Comparison of ENCODE assay signal across 15 cellular contexts in the genomic region with DNA sequence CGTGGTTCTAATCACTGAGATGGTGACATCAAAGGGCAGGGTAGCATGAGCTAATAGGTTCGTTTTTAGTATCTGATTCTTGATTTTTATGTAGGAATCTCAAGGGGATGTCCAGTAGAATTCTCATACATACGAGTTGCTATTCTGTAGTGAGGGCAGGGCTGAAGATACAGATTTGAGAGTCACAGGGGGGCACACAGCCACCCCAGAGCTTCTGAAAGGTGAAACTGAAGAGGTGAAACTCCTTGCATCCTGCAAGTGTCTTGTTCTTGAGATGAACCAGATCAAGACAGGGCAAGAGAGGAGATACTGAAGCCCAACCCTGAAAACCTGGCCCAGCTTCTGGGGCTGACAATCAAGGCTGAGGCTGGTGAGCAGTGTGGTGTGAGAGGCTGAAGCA. TPM values are rescaled to one million over a fixed set of nuclear protein-coding genes. Genes with fewer than 3 reads are reported as not detected.
DNase-seq lines count a peak whose midpoint lies in the region; ATAC-seq and TF ChIP-seq lines count a peak whose summit lies in the region.
"Had no signal": no experiment of that assay in that cellular context is flagged by ENCODE, and none has a peak within 500 bp of the region (broad histone marks: within the 10 kb centered on the region; RNA-seq: fewer than 3 reads in every experiment).

No MANE protein-coding gene starts in this region.

- H3K4me3 ChIP-seq in esophagus muscularis mucosa, result no peak overlapping the region
- H3K4me3 ChIP-seq: heart left ventricle, SJSA1 had no signal

- H3K27me3 Mint-ChIP-seq in activated naive CD4-positive, alpha-beta T cell treated with anti-CD3 and anti-CD28 coated beads for 36 hours (ENCODE audit: low read depth), result no peaks in the 10 kb centered on the region
- H3K27me3 Mint-ChIP-seq in CD14-positive monocyte (ENCODE audit: low read depth in 3 of 3), result peaks cover 0 to 3% (median 2%) of the 10 kb centered on the region in 3 donors

- H3K4me1 Mint-ChIP-seq in activated naive CD4-positive, alpha-beta T cell treated with anti-CD3 and anti-CD28 coated beads for 36 hours (ENCODE audit: low read depth), result peaks cover 63% of the 10 kb centered on the region
- peaks cover 12% of the 10 kb centered on the region for H3K4me1 Mint-ChIP-seq in CD14-positive monocyte

- CTCF ChIA-PET in activated naive CD4-positive, alpha-beta T cell treated with anti-CD3 and anti-CD28 coated beads for 36 hours (lab: Charles Lee), result interaction anchor here (0.6 to 3.1 kb wide), 11 partner anchors 9 to 199 kb away, joined by 3 to 18 read pairs (median 3); no protein-coding TSS in a partner anchor

- ATAC-seq in GM21723 (IDR thresholded peaks at IDR 0.05; ENCODE audit: unreplicated experiment) (peak; percentile 93), HG03135 (IDR thresholded peaks at IDR 0.05; ENCODE audit: unreplicated experiment) (peak; percentile 75)
- peak; percentile 21 for ATAC-seq in stimulated activated naive CD8-positive, alpha-beta T cell treated with anti-CD3 and anti-CD28 coated beads, Interleukin-15, Interleukin-2, amounts not matched to agents 100 U/mL and 50 U/mL, for 24 hours
- ATAC-seq: heart left ventricle had no signal

- H3K27me3 ChIP-seq in esophagus muscularis mucosa, result no peaks in the 10 kb centered on the region
- H3K27me3 ChIP-seq: SJSA1 had no signal

- intact Hi-C loops in activated naive CD4-positive, alpha-beta T cell treated with anti-CD3 and anti-CD28 coated beads for 36 hours (cut with micrococcal nuclease), result loop anchor here (2.0 kb wide), 1 partner anchor 71 kb away; no protein-coding TSS in a partner anchor
- intact Hi-C loops in esophagus muscularis mucosa (cut with DNase I), result no loop called here
- intact Hi-C loops in CD14-positive monocyte (cut with micrococcal nuclease), result no loop called here

- H3K9me3 ChIP-seq in esophagus muscularis mucosa, result no peaks in the 10 kb centered on the region
- H3K9me3 ChIP-seq: heart left ventricle, SJSA1 had no signal

- WGBS in esophagus muscularis mucosa, result 83% methylated on average over 3 of the region's 3 CpGs

- no peaks in the 10 kb centered on the region for H3K9me3 Mint-ChIP-seq in activated naive CD4-positive, alpha-beta T cell treated with anti-CD3 and anti-CD28 coated beads for 36 hours
- H3K9me3 Mint-ChIP-seq in CD14-positive monocyte, result peaks cover 0 to 4% (median 0%) of the 10 kb centered on the region in 7 donors

- H3K36me3 ChIP-seq in esophagus muscularis mucosa, result no peaks in the 10 kb centered on the region
- H3K36me3 ChIP-seq: heart left ventricle, SJSA1 had no signal

- DNase-seq in activated naive CD4-positive, alpha-beta T cell treated with anti-CD3 and anti-CD28 coated beads for 36 hours, result no peak
- DNase-seq in activated naive CD4-positive, alpha-beta T cell treated with anti-CD3 and anti-CD28 coated beads, Interleukin-2, amount 50 U/mL, for 16 hours, result no peak
- DNase-seq in stimulated activated naive CD8-positive, alpha-beta T cell treated with anti-CD3 and anti-CD28 coated beads, Interleukin-15, Interleukin-2, amounts not matched to agents 100 U/mL and 50 U/mL, for 24 hours, result no peak
- no peak for DNase-seq in esophagus muscularis mucosa (ENCODE audit: extremely low spot score)
- no peak for DNase-seq in AG08395 (ENCODE audit: low spot score)
- no peak for DNase-seq in CD14-positive monocyte (ENCODE audit: low spot score)
- DNase-seq: activated CD4-positive, alpha-beta T cell treated with anti-CD3 and anti-CD28 coated beads for 1 hour; heart left ventricle; Karpas-422; NCI-H524 treated with DMSO at 0.1 percent for 48 hours had no signal

- H3K27ac ChIP-seq in esophagus muscularis mucosa (replicated peaks in 1 of 4), result no peak overlapping the region
- H3K27ac ChIP-seq: heart left ventricle, SJSA1 had no signal

- no peaks in the 10 kb centered on the region for H3K36me3 Mint-ChIP-seq in activated naive CD4-positive, alpha-beta T cell treated with anti-CD3 and anti-CD28 coated beads for 36 hours (ENCODE audit: low read depth)
- no peaks in the 10 kb centered on the region for H3K36me3 Mint-ChIP-seq in CD14-positive monocyte

- H3K27ac Mint-ChIP-seq in activated naive CD4-positive, alpha-beta T cell treated with anti-CD3 and anti-CD28 coated beads for 36 hours, result peak overlapping the region; percentile 42
- H3K27ac Mint-ChIP-seq in CD14-positive monocyte, result no peak overlapping the region

- H3K4me1 ChIP-seq in esophagus muscularis mucosa, result no peaks in the 10 kb centered on the region
- H3K4me1 ChIP-seq: heart left ventricle, SJSA1 had no signal

- TF ChIP-seq CTCF in esophagus muscularis mucosa (IDR thresholded peaks at IDR 0.05) (no peak), CD14-positive monocyte (IDR thresholded peaks at IDR 0.05) (no peak)

- peak overlapping the region; percentile 13 for H3K4me3 Mint-ChIP-seq in activated naive CD4-positive, alpha-beta T cell treated with anti-CD3 and anti-CD28 coated beads for 36 hours
- no peak overlapping the region for H3K4me3 Mint-ChIP-seq in CD14-positive monocyte

- no peak for TF ChIP-seq EP300 in esophagus muscularis mucosa (IDR thresholded peaks at IDR 0.05)

- no peak for TF ChIP-seq POLR2A in esophagus muscularis mucosa (IDR thresholded peaks at IDR 0.05; ENCODE audit: low read depth)

RNA-seq across cellular contexts. Expression of a gene that starts 35.6 kb away (rescaled TPM):
- 100 to 1,000 TPM; 232 to 255 TPM for total RNA-seq in activated naive CD4-positive, alpha-beta T cell treated with anti-CD3 and anti-CD28 coated beads for 36 hours
- 100 to 1,000 TPM in 1 of 4 donors, 10 to 100 TPM in 3; 82.7 to 116 (median 88.8) TPM for total RNA-seq in esophagus muscularis mucosa
- 100 to 1,000 TPM; 263 to 368 TPM for polyA plus RNA-seq in CD14-positive monocyte

RNA-seq across cellular contexts. Expression of a gene that starts 42.3 kb away (rescaled TPM):
- not detected for total RNA-seq in activated naive CD4-positive, alpha-beta T cell treated with anti-CD3 and anti-CD28 coated beads for 36 hours
- not detected for total RNA-seq in esophagus muscularis mucosa
- not detected for polyA plus RNA-seq in CD14-positive monocyte
- total RNA-seq: H1, pulmonary artery endothelial cell had no signal
- polyA plus RNA-seq: H1, heart left ventricle had no signal

Comparison
In these comparisons a context has a peak if more than half of its experiments do, and no peak if none do; other contexts are left out.
1. ATAC-seq: peak in every context shown above with its lines; median percentile 93 in GM21723; 75 in HG03135; 21 in stimulated activated naive CD8-positive, alpha-beta T cell treated with anti-CD3 and anti-CD28 coated beads, Interleukin-15, Interleukin-2, amounts not matched to agents 100 U/mL and 50 U/mL, for 24 hours.